ENCODE assay signal across 31 cellular contexts in the genomic region with DNA sequence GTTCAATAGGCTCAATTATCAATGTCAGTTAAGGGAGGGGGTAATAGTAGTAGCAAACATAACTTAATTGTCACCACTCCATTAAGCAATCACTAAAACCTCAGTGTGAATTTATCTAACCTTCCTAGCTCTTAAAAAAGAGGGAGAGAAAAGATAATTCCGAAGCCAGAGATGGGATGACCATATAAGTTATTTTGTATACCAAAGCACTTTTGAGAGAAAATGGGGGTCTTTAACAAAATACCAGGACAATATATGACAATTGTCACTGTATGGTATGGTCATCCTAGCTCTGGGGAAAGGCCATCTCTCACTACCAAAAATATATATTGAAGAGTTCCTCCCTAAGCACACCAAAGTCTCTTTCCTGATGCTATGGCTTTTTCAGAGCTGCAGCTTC. TPM values are rescaled to one million over a fixed set of nuclear protein-coding genes. Genes with fewer than 3 reads are reported as not detected.
"Had no signal": no experiment of that assay in that cellular context is flagged by ENCODE, and none has a peak within 500 bp of the region (broad histone marks: within the 10 kb centered on the region; RNA-seq: fewer than 3 reads in every experiment).

No MANE protein-coding gene starts in this region.

- H3K27me3 ChIP-seq: stomach, suprapubic skin, testis, thyroid gland, tibial artery, tibial nerve, transverse colon, upper lobe of left lung, upper lobe of right lung, uterus, vagina had no signal

- FAIRE-seq: urothelium cell line had no signal

- ATAC-seq: stimulated activated effector memory CD8-positive, alpha-beta T cell treated with anti-CD3 and anti-CD28 coated beads, Interleukin-12 subunit alpha, Interleukin-12 subunit beta, amount 100 ng/mL, for 72 hours; stimulated activated memory B cell treated with anti-CD40 and anti-IgM and Interleukin-4, amounts not matched to agents 10 μg/mL and 1 μg/mL and 100 μg/mL, for 72 hours; stimulated activated naive B cell treated with anti-CD40 and anti-IgM and Interleukin-4, amounts not matched to agents 10 μg/mL and 1 μg/mL and 100 μg/mL, for 72 hours; stimulated activated naive CD8-positive, alpha-beta T cell treated with anti-CD3 and anti-CD28 coated beads, Interleukin-15, amount 100 ng/mL, for 72 hours; stimulated activated naive CD8-positive, alpha-beta T cell treated with anti-CD3 and anti-CD28 coated beads, Interleukin-15, Interleukin-2, amounts not matched to agents 100 U/mL and 50 U/mL, for 24 hours; upper lobe of right lung had no signal

- H3K27ac ChIP-seq: stomach, suprapubic skin, testis, thoracic aorta, thyroid gland, tibial artery, tibial nerve, transverse colon, upper lobe of left lung, upper lobe of right lung, uterus, vagina had no signal

- H3K4me3 Mint-ChIP-seq: stimulated activated effector memory CD8-positive, alpha-beta T cell treated with anti-CD3 and anti-CD28 coated beads, Interleukin-12 subunit alpha, Interleukin-12 subunit beta, amount 100 ng/mL, for 72 hours; stimulated activated memory B cell treated with anti-CD40 and anti-IgM and Interleukin-4, amounts not matched to agents 10 μg/mL and 1 μg/mL and 100 μg/mL, for 72 hours; stimulated activated naive B cell treated with anti-CD40 and anti-IgM and Interleukin-4, amounts not matched to agents 10 μg/mL and 1 μg/mL and 100 μg/mL, for 72 hours; stimulated activated naive CD8-positive, alpha-beta T cell treated with anti-CD3 and anti-CD28 coated beads, Interleukin-15, amount 100 ng/mL, for 72 hours; stimulated activated naive CD8-positive, alpha-beta T cell treated with anti-CD3 and anti-CD28 coated beads, Interleukin-15, Interleukin-2, amounts not matched to agents 100 ng/mL and 50 ng/mL, for 24 hours; type B pancreatic cell had no signal

- H3K27me3 Mint-ChIP-seq: stimulated activated memory B cell treated with anti-CD40 and anti-IgM and Interleukin-4, amounts not matched to agents 10 μg/mL and 1 μg/mL and 100 μg/mL, for 72 hours; stimulated activated naive B cell treated with anti-CD40 and anti-IgM and Interleukin-4, amounts not matched to agents 10 μg/mL and 1 μg/mL and 100 μg/mL, for 72 hours; stimulated activated naive CD8-positive, alpha-beta T cell treated with anti-CD3 and anti-CD28 coated beads, Interleukin-15, amount 100 ng/mL, for 72 hours; stimulated activated naive CD8-positive, alpha-beta T cell treated with anti-CD3 and anti-CD28 coated beads, Interleukin-15, Interleukin-2, amounts not matched to agents 100 ng/mL and 50 ng/mL, for 24 hours had no signal

- H3K36me3 ChIP-seq: stomach, suprapubic skin, thoracic aorta, thyroid gland, tibial artery, tibial nerve, transverse colon, upper lobe of left lung, upper lobe of right lung, uterus, vagina had no signal

- H3K27ac Mint-ChIP-seq: stimulated activated effector memory CD8-positive, alpha-beta T cell treated with anti-CD3 and anti-CD28 coated beads, Interleukin-12 subunit alpha, Interleukin-12 subunit beta, amount 100 ng/mL, for 72 hours; stimulated activated memory B cell treated with anti-CD40 and anti-IgM and Interleukin-4, amounts not matched to agents 10 μg/mL and 1 μg/mL and 100 μg/mL, for 72 hours; stimulated activated naive B cell treated with anti-CD40 and anti-IgM and Interleukin-4, amounts not matched to agents 10 μg/mL and 1 μg/mL and 100 μg/mL, for 72 hours; stimulated activated naive CD8-positive, alpha-beta T cell treated with anti-CD3 and anti-CD28 coated beads, Interleukin-15, amount 100 ng/mL, for 72 hours; stimulated activated naive CD8-positive, alpha-beta T cell treated with anti-CD3 and anti-CD28 coated beads, Interleukin-15, Interleukin-2, amounts not matched to agents 100 ng/mL and 50 ng/mL, for 24 hours; type B pancreatic cell had no signal

- H3K4me3 ChIP-seq: stomach, suprapubic skin, testis, thoracic aorta, thyroid gland, tibial artery, tibial nerve, transverse colon, upper lobe of left lung, upper lobe of right lung, uterus, vagina had no signal

- H3K9me3 ChIP-seq: stomach, suprapubic skin, testis, thoracic aorta, thyroid gland, tibial artery, tibial nerve, transverse colon, upper lobe of left lung, upper lobe of right lung, uterus, vagina had no signal

- H3K9me3 Mint-ChIP-seq: stimulated activated effector memory CD8-positive, alpha-beta T cell treated with anti-CD3 and anti-CD28 coated beads, Interleukin-12 subunit alpha, Interleukin-12 subunit beta, amount 100 ng/mL, for 72 hours; stimulated activated memory B cell treated with anti-CD40 and anti-IgM and Interleukin-4, amounts not matched to agents 10 μg/mL and 1 μg/mL and 100 μg/mL, for 72 hours; type B pancreatic cell had no signal

- H3K36me3 Mint-ChIP-seq: stimulated activated effector memory CD8-positive, alpha-beta T cell treated with anti-CD3 and anti-CD28 coated beads, Interleukin-12 subunit alpha, Interleukin-12 subunit beta, amount 100 ng/mL, for 72 hours; stimulated activated memory B cell treated with anti-CD40 and anti-IgM and Interleukin-4, amounts not matched to agents 10 μg/mL and 1 μg/mL and 100 μg/mL, for 72 hours; stimulated activated naive B cell treated with anti-CD40 and anti-IgM and Interleukin-4, amounts not matched to agents 10 μg/mL and 1 μg/mL and 100 μg/mL, for 72 hours; type B pancreatic cell had no signal

- DNase-seq: stimulated activated CD4-positive, alpha-beta T cell treated with anti-CD3 and anti-CD28 coated beads, Interleukin-2, amount 100 ng/mL, for 48 hours; stimulated activated CD4-positive, alpha-beta T cell treated with anti-CD3 and anti-CD28 coated beads, Interleukin-4, amount 100 ng/mL, for 1 hour; stimulated activated CD4-positive, alpha-beta T cell treated with anti-CD3 and anti-CD28 coated beads, Interleukin-4, amount 100 ng/mL, for 24 hours; stimulated activated CD4-positive, alpha-beta T cell treated with anti-CD3 and anti-CD28 coated beads, Interleukin-4, amount 100 ng/mL, for 4 hours; stimulated activated CD8-positive, alpha-beta memory T cell treated with anti-CD3 and anti-CD28 coated beads, Interleukin-4, amount 100 ng/mL, for 48 hours; stimulated activated naive B cell treated with anti-CD40 and anti-IgM and Interleukin-4, amounts not matched to agents 10 μg/mL and 1 μg/mL and 100 μg/mL, for 72 hours; stimulated activated naive CD4-positive, alpha-beta T cell; stimulated activated naive CD4-positive, alpha-beta T cell treated with Interleukin-2 at 50 U/mL for 16 hours; stimulated activated naive CD8-positive, alpha-beta T cell treated with anti-CD3 and anti-CD28 coated beads, Interleukin-15, amount 100 ng/mL, for 72 hours; stimulated activated naive CD8-positive, alpha-beta T cell treated with anti-CD3 and anti-CD28 coated beads, Interleukin-15, Interleukin-2, amounts not matched to agents 100 U/mL and 50 U/mL, for 24 hours; stomach; substantia nigra; testis; thyroid gland; tibial artery; transverse colon; trophoblast cell; upper lobe of left lung; upper lobe of right lung; uterus had no signal

- H3K4me1 ChIP-seq: stomach, suprapubic skin, testis, thyroid gland, tibial artery, tibial nerve, transverse colon, upper lobe of left lung, upper lobe of right lung, uterus, vagina had no signal

- H3K4me1 Mint-ChIP-seq: stimulated activated effector memory CD8-positive, alpha-beta T cell treated with anti-CD3 and anti-CD28 coated beads, Interleukin-12 subunit alpha, Interleukin-12 subunit beta, amount 100 ng/mL, for 72 hours; stimulated activated memory B cell treated with anti-CD40 and anti-IgM and Interleukin-4, amounts not matched to agents 10 μg/mL and 1 μg/mL and 100 μg/mL, for 72 hours; stimulated activated naive B cell treated with anti-CD40 and anti-IgM and Interleukin-4, amounts not matched to agents 10 μg/mL and 1 μg/mL and 100 μg/mL, for 72 hours; stimulated activated naive CD8-positive, alpha-beta T cell treated with anti-CD3 and anti-CD28 coated beads, Interleukin-15, amount 100 ng/mL, for 72 hours had no signal

RNA-seq across cellular contexts. Expression of gene SPHKAP, which starts 55.1 kb away (rescaled TPM):
- total RNA-seq: subcutaneous adipose tissue, tibial nerve, upper lobe of left lung, ureter had no signal
